ENCODE assay signal across 1 cellular context in genomic region chr9:106260908-106261307, GRCh38.
DNase-seq lines count a peak whose midpoint lies in the region; FAIRE-seq and TF ChIP-seq lines count a peak whose summit lies in the region.
"Not testable (repeated sequence)": the region's sequence is repeated elsewhere in the genome, so short reads cannot be mapped to it uniquely, and the experiment has no call there.

No MANE protein-coding gene starts in this region.

- not testable (repeated sequence) for H3K36me3 ChIP-seq in kidney (ENCODE audit: control insufficient read depth in 1 of 2, insufficient read depth in 2 of 2, low read length in 2 of 2)

- not testable (repeated sequence) for FAIRE-seq in kidney (lab: Jason Lieb, UNC)

- TF ChIP-seq CTCF in kidney (IDR thresholded peaks at IDR 0.05; ENCODE audit: borderline replicate concordance, extremely low read depth, insufficient read depth) = not testable (repeated sequence)

- DNase-seq in kidney = peak; percentile 34

- not testable (repeated sequence) for H3K9ac ChIP-seq in kidney (ENCODE audit: low read length in 2 of 2)

- H3K4me3 ChIP-seq in kidney (ENCODE audit: low read length in 2 of 2) = not testable (repeated sequence)

- intact Hi-C loops in kidney (cut with DNase I) = not testable (repeated sequence)

- H3K9me3 ChIP-seq in kidney (ENCODE audit: control insufficient read depth in 1 of 2, low read length in 2 of 2) = not testable (repeated sequence)

- not testable (repeated sequence) for H3K4me1 ChIP-seq in kidney (ENCODE audit: control insufficient read depth in 1 of 2, insufficient read depth in 1 of 2, low read depth in 1 of 2, low read length in 2 of 2)

- not testable (repeated sequence) for H3K27ac ChIP-seq in kidney (ENCODE audit: low read depth in 2 of 2, low read length in 2 of 2)
